In genomic region chr6:37109714-37110454, GRCh38 we compare ENCODE assay signal across 1 cellular context.
TF ChIP-seq lines count a peak whose summit lies in the region.

No MANE protein-coding gene starts in this region.

TF ChIP-seq in Ishikawa, 13 proteins besides CTCF, POLR2A, EP300 and RAD21:
- TF ChIP-seq NFIC (IDR thresholded peaks at IDR 0.05) (0 out of 2 replicates have a peak, but pooled peaks have one; percentile 10), USF1 (IDR thresholded peaks at IDR 0.05) (peak; percentile 18; the same call in 1 of the 2 replicates), ZBTB7A (IDR thresholded peaks at IDR 0.05; ENCODE audit: low read depth) (no peak)
